Comparison of ENCODE assay signal across 1 cellular context in genomic region chr19:50461066-50461875, GRCh38.
TF ChIP-seq lines count a peak whose summit lies in the region.

No MANE protein-coding gene starts in this region.

TF ChIP-seq in HepG2, 621 proteins besides CTCF, POLR2A, EP300 and RAD21 (continued from another document and continues in another):
- no peak for TF ChIP-seq SRSF4 (IDR thresholded peaks at IDR 0.05; ENCODE audit: low read depth, low read length, poor library complexity, severe bottlenecking)
- no peak for TF ChIP-seq ZNF10 (CRISPR knock-in tag; IDR thresholded peaks at IDR 0.05; ENCODE audit: borderline replicate concordance, low read depth)
- no peak for TF ChIP-seq SIX4 (CRISPR knock-in tag; IDR thresholded peaks at IDR 0.05)
- TF ChIP-seq GABPB1 (CRISPR knock-in tag; IDR thresholded peaks at IDR 0.05), result no peak
- TF ChIP-seq JUNB (CRISPR knock-in tag; IDR thresholded peaks at IDR 0.05; ENCODE audit: borderline replicate concordance), result no peak
- TF ChIP-seq LCORL (IDR thresholded peaks at IDR 0.05), result no peak
- no peak for TF ChIP-seq LCORL (CRISPR knock-in tag; IDR thresholded peaks at IDR 0.05)
- no peak for TF ChIP-seq ZNF136 (CRISPR knock-in tag; IDR thresholded peaks at IDR 0.05; ENCODE audit: low read depth)
- peak; percentile 62; the same call in 1 of the 2 replicates for TF ChIP-seq KDM2A (CRISPR knock-in tag; IDR thresholded peaks at IDR 0.05; ENCODE audit: borderline replicate concordance, low read depth)
- TF ChIP-seq ZKSCAN8 (CRISPR knock-in tag; IDR thresholded peaks at IDR 0.05; ENCODE audit: borderline replicate concordance), result no peak
- no peak for TF ChIP-seq CENPT (CRISPR knock-in tag; IDR thresholded peaks at IDR 0.05; ENCODE audit: low read depth)
- 0 out of 2 replicates have a peak, but pooled peaks have one; percentile 26 for TF ChIP-seq SAP130 (CRISPR knock-in tag; IDR thresholded peaks at IDR 0.05; ENCODE audit: low read depth)
- no peak for TF ChIP-seq NR3C1 (CRISPR knock-in tag; IDR thresholded peaks at IDR 0.05)
- TF ChIP-seq ZNF407 (CRISPR knock-in tag; IDR thresholded peaks at IDR 0.05; ENCODE audit: not compliant biosample characterization), result no peak
- TF ChIP-seq HIVEP1 (CRISPR knock-in tag; IDR thresholded peaks at IDR 0.05), result no peak
- TF ChIP-seq ZNF598 (CRISPR knock-in tag; IDR thresholded peaks at IDR 0.05; ENCODE audit: borderline replicate concordance), result 0 out of 2 replicates have a peak, but pooled peaks have one; percentile 51
- 0 out of 2 replicates have a peak, but pooled peaks have one; percentile 25 for TF ChIP-seq IKZF5 (CRISPR knock-in tag; IDR thresholded peaks at IDR 0.05)
- TF ChIP-seq ADNP (CRISPR knock-in tag; IDR thresholded peaks at IDR 0.05), result 0 out of 2 replicates have a peak, but pooled peaks have one; percentile 13
- TF ChIP-seq ZSCAN22 (CRISPR knock-in tag; IDR thresholded peaks at IDR 0.05), result 0 out of 2 replicates have a peak, but pooled peaks have one; percentile 57
- no peak for TF ChIP-seq ZBTB2 (CRISPR knock-in tag; IDR thresholded peaks at IDR 0.05; ENCODE audit: low read depth)
- TF ChIP-seq, protein P1, sequence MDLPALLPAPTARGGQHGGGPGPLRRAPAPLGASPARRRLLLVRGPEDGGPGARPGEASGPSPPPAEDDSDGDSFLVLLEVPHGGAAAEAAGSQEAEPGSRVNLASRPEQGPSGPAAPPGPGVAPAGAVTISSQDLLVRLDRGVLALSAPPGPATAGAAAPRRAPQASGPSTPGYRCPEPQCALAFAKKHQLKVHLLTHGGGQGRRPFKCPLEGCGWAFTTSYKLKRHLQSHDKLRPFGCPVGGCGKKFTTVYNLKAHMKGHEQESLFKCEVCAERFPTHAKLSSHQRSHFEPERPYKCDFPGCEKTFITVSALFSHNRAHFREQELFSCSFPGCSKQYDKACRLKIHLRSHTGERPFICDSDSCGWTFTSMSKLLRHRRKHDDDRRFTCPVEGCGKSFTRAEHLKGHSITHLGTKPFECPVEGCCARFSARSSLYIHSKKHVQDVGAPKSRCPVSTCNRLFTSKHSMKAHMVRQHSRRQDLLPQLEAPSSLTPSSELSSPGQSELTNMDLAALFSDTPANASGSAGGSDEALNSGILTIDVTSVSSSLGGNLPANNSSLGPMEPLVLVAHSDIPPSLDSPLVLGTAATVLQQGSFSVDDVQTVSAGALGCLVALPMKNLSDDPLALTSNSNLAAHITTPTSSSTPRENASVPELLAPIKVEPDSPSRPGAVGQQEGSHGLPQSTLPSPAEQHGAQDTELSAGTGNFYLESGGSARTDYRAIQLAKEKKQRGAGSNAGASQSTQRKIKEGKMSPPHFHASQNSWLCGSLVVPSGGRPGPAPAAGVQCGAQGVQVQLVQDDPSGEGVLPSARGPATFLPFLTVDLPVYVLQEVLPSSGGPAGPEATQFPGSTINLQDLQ (CRISPR knock-in tag; IDR thresholded peaks at IDR 0.05), result no peak
- TF ChIP-seq, protein P2, sequence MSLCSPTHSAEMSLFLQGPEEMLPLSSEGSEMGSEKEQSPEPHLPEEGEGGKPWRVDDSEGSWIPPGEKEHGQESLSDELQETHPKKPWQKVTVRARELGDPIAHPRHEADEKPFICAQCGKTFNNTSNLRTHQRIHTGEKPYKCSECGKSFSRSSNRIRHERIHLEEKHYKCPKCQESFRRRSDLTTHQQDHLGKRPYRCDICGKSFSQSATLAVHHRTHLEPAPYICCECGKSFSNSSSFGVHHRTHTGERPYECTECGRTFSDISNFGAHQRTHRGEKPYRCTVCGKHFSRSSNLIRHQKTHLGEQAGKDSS (CRISPR knock-in tag; IDR thresholded peaks at IDR 0.05; ENCODE audit: borderline replicate concordance, low read depth), result no peak
- no peak for TF ChIP-seq SRSF1 (optimal IDR thresholded peaks at IDR 0.05; ENCODE audit: low read depth, low read length)
- peak; percentile 48 for TF ChIP-seq TEAD3 (CRISPR knock-in tag; optimal IDR thresholded peaks at IDR 0.05; ENCODE audit: borderline replicate concordance)
- TF ChIP-seq HIC2 (CRISPR knock-in tag; IDR thresholded peaks at IDR 0.05; ENCODE audit: low read depth), result no peak
- no peak for TF ChIP-seq ATF7 (IDR thresholded peaks at IDR 0.05)
- TF ChIP-seq ATF7 (CRISPR knock-in tag; IDR thresholded peaks at IDR 0.05), result 0 out of 2 replicates have a peak, but pooled peaks have one; percentile 18
- TF ChIP-seq PATZ1 (CRISPR knock-in tag; IDR thresholded peaks at IDR 0.05), result no peak
- TF ChIP-seq NR2F1 (CRISPR knock-in tag; IDR thresholded peaks at IDR 0.05), result no peak
- 0 out of 2 replicates have a peak, but pooled peaks have one; percentile 21 for TF ChIP-seq ZFX (CRISPR knock-in tag; IDR thresholded peaks at IDR 0.05; ENCODE audit: low read depth)
- peak; percentile 21 for TF ChIP-seq XRCC5 (optimal IDR thresholded peaks at IDR 0.05; ENCODE audit: low read length)
- TF ChIP-seq ZNF331 (CRISPR knock-in tag; IDR thresholded peaks at IDR 0.05), result 0 out of 2 replicates have a peak, but pooled peaks have one; percentile 47
- TF ChIP-seq ZNF839 (CRISPR knock-in tag; IDR thresholded peaks at IDR 0.05; ENCODE audit: borderline replicate concordance), result no peak
- no peak for TF ChIP-seq ZSCAN30 (CRISPR knock-in tag; IDR thresholded peaks at IDR 0.05)
- TF ChIP-seq, protein P3, sequence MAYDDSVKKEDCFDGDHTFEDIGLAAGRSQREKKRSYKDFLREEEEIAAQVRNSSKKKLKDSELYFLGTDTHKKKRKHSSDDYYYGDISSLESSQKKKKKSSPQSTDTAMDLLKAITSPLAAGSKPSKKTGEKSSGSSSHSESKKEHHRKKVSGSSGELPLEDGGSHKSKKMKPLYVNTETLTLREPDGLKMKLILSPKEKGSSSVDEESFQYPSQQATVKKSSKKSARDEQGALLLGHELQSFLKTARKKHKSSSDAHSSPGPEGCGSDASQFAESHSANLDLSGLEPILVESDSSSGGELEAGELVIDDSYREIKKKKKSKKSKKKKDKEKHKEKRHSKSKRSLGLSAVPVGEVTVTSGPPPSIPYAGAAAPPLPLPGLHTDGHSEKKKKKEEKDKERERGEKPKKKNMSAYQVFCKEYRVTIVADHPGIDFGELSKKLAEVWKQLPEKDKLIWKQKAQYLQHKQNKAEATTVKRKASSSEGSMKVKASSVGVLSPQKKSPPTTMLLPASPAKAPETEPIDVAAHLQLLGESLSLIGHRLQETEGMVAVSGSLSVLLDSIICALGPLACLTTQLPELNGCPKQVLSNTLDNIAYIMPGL (CRISPR knock-in tag; IDR thresholded peaks at IDR 0.05; ENCODE audit: borderline replicate concordance in 1 of 2, low read depth in 1 of 2), result 0 out of 4 replicates have a peak, but pooled peaks of 1 of the 2 experiments have one; percentile 57
- no peak for TF ChIP-seq HHEX (CRISPR knock-in tag; IDR thresholded peaks at IDR 0.05)
- TF ChIP-seq ZNF451 (CRISPR knock-in tag; IDR thresholded peaks at IDR 0.05), result no peak
- no peak for TF ChIP-seq CBX5 (CRISPR knock-in tag; IDR thresholded peaks at IDR 0.05; ENCODE audit: borderline replicate concordance)
